In the genomic region with DNA sequence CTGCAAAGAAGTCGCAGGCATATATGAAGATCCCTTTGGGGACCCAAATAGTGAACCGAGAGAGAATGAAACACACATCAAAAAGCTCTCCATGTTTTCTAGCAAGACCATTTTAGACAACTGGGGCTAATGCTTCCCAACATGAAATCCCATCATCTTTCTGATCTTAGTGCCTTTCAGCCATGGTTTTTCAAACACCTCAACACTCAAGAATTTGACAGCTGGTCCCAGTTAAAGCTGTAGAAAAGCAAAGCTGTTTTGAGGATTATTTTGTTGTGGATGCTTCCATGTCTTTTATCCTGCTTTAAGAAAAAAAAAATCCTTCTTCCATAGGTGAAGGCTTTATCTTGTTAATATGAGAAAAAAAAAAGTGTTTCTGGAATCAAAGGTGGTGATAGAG, we compare ENCODE assay signal across 29 cellular contexts.
"Had no signal": no experiment of that assay in that cellular context is flagged by ENCODE, and none has a peak within 500 bp of the region (broad histone marks: within the 10 kb centered on the region; RNA-seq: fewer than 3 reads in every experiment).

No MANE protein-coding gene starts in this region.

- H3K4me1 ChIP-seq: foreskin keratinocyte, gastroesophageal sphincter, left lung, prostate gland, testis had no signal

- H3K9me3 ChIP-seq: gastroesophageal sphincter, heart right ventricle, left lung, mucosa of descending colon, prostate gland, right atrium auricular region, testis, tibial artery had no signal

- H3K27me3 Mint-ChIP-seq: dendritic cell treated with granulocyte-macrophage colony-stimulating factor and Interleukin-4, amounts not matched to agents 40 ng/mL and 50 ng/mL, for 4 days; naive thymus-derived CD8-positive, alpha-beta T cell; type B pancreatic cell had no signal

- H3K36me3 ChIP-seq: prostate gland, right atrium auricular region, tibial artery had no signal

- H3K27ac ChIP-seq: epithelial cell of prostate, foreskin keratinocyte, gastroesophageal sphincter, heart right ventricle, left lung, prostate gland, right atrium auricular region, testis, tibial artery had no signal

- H3K27ac Mint-ChIP-seq: dendritic cell treated with granulocyte-macrophage colony-stimulating factor and Interleukin-4, amounts not matched to agents 40 ng/mL and 50 ng/mL, for 4 days; endodermal cell; mesothelial cell of epicardium; naive thymus-derived CD8-positive, alpha-beta T cell; nephron progenitor cell; stimulated activated effector memory CD8-positive, alpha-beta T cell treated with anti-CD3 and anti-CD28 coated beads, Interleukin-12 subunit alpha, Interleukin-12 subunit beta, amount 100 ng/mL, for 72 hours; type B pancreatic cell had no signal

- H3K27me3 ChIP-seq: foreskin keratinocyte, gastroesophageal sphincter, heart right ventricle, left lung, right atrium auricular region, testis, tibial artery had no signal

- DNase-seq: effector CD8-positive, alpha-beta T cell; endodermal cell; foreskin keratinocyte; glutamatergic neuron; heart right ventricle; hippocampal formation; left cardiac atrium; left lung; mesenchymal stem cell; mucosa of descending colon; naive thymus-derived CD8-positive, alpha-beta T cell; nephron progenitor cell; nucleus accumbens; stimulated activated CD4-positive, alpha-beta T cell treated with anti-CD3 and anti-CD28 coated beads, Interleukin-2, amount 100 ng/mL, for 24 hours; stimulated activated CD4-positive, alpha-beta T cell treated with anti-CD3 and anti-CD28 coated beads, Interleukin-4, amount 100 ng/mL, for 24 hours; stimulated activated naive CD8-positive, alpha-beta T cell treated with anti-CD3 and anti-CD28 coated beads, Interleukin-15, Interleukin-2, amounts not matched to agents 100 U/mL and 50 U/mL, for 24 hours; substantia nigra; testis; tibial artery had no signal

- H3K4me3 Mint-ChIP-seq: dendritic cell treated with granulocyte-macrophage colony-stimulating factor and Interleukin-4, amounts not matched to agents 40 ng/mL and 50 ng/mL, for 4 days; endodermal cell; mesothelial cell of epicardium; naive thymus-derived CD8-positive, alpha-beta T cell; nephron progenitor cell; stimulated activated effector memory CD8-positive, alpha-beta T cell treated with anti-CD3 and anti-CD28 coated beads, Interleukin-12 subunit alpha, Interleukin-12 subunit beta, amount 100 ng/mL, for 72 hours; type B pancreatic cell had no signal

- H3K9me3 Mint-ChIP-seq: dendritic cell treated with granulocyte-macrophage colony-stimulating factor and Interleukin-4, amounts not matched to agents 40 ng/mL and 50 ng/mL, for 4 days; endodermal cell; naive thymus-derived CD8-positive, alpha-beta T cell; nephron progenitor cell; stimulated activated effector memory CD8-positive, alpha-beta T cell treated with anti-CD3 and anti-CD28 coated beads, Interleukin-12 subunit alpha, Interleukin-12 subunit beta, amount 100 ng/mL, for 72 hours; type B pancreatic cell had no signal

- ATAC-seq: esophagus mucosa; foreskin keratinocyte; gastroesophageal sphincter; heart right ventricle; left cardiac atrium; left lung; mucosa of descending colon; naive thymus-derived CD8-positive, alpha-beta T cell; sciatic nerve; stimulated activated effector memory CD8-positive, alpha-beta T cell treated with anti-CD3 and anti-CD28 coated beads, Interleukin-12 subunit alpha, Interleukin-12 subunit beta, amount 100 ng/mL, for 72 hours; stimulated activated naive CD8-positive, alpha-beta T cell treated with anti-CD3 and anti-CD28 coated beads, Interleukin-15, Interleukin-2, amounts not matched to agents 100 U/mL and 50 U/mL, for 24 hours had no signal

- H3K4me3 ChIP-seq: gastroesophageal sphincter, heart right ventricle, left lung, mucosa of descending colon, prostate gland, right atrium auricular region, testis, tibial artery had no signal
